In the genomic region with DNA sequence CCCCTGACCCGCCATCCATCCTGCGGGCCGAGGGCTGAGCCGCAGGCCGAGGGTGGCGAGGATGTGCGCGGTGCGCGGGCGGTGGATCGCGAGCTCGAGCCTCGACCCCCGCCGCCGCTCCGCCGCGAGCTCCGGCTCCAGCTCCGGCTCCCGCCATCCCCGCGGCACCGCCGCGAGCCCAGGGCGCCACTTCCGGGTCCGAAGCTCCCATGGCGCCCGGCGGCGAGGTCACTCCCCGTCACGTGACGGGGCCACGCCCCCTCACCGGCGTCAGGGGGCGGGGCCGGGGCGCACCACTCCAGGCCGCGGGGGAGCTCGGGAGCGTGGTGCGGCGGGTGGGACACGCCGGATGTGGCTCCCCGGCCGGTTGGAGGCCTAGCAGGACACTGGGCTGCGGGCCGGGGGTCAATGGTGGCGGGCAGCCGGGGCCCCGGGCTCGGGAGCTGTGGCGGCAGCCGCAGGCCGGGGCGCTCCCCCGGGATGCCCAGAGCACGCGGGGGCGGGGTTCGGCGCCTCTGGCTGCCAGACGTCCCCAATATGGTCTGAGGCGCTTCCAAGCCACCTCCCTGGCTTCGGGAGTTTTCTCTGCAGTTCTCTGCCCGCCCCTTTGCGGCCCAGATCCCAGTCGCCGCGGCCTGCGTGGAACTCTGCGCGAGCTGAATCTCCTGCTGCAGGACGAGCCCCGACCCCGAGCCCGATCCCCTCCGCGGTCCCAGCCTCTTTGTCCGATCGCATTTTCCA, we compare ENCODE assay signal across 8 cellular contexts. TPM values are rescaled to one million over a fixed set of nuclear protein-coding genes. Genes with fewer than 3 reads are reported as not detected.
DNase-seq lines count a peak whose midpoint lies in the region; ATAC-seq and TF ChIP-seq lines count a peak whose summit lies in the region.

MTCH1 (minus strand) TSS at position 234 of the 741 bp plus-strand sequence; CDS start at position 211, 23 bp downstream.

- H2AFZ ChIP-seq in Loucy (ENCODE audit: low read length) = peak within 1 kb of the TSS; percentile 74
- H2AFZ ChIP-seq in neuronal stem cell (ENCODE audit: low read length) = peak within 1 kb of the TSS; percentile 98

- H3K4me3 ChIP-seq in H7 (ENCODE audit: insufficient read depth, low read depth, low read length) (peak within 1 kb of the TSS; percentile 96), Loucy (ENCODE audit: low read length, poor library complexity, severe bottlenecking) (peak within 1 kb of the TSS; percentile 83), SJCRH30 (peak within 1 kb of the TSS; percentile 100), neuronal stem cell (ENCODE audit: low read length in 2 of 2) (peak within 1 kb of the TSS; percentile 98), subcutaneous abdominal adipose tissue (ENCODE audit: low read depth in 1 of 5, low read length in 5 of 5) (peak within 1 kb of the TSS; percentile 87 to 95 (median 94))

- peak within 1 kb of the TSS; percentile 88 for H3K9ac ChIP-seq in Loucy (ENCODE audit: low read depth, low read length, poor library complexity, severe bottlenecking)
- H3K9ac ChIP-seq in neuronal stem cell (ENCODE audit: low read depth, low read length, poor library complexity) = peak within 1 kb of the TSS; percentile 99
- peak within 1 kb of the TSS; percentile 84 to 97 (median 91) for H3K9ac ChIP-seq in subcutaneous abdominal adipose tissue (ENCODE audit: low read length in 5 of 5)

- no peak within 1 kb of the TSS for H2BK120ac ChIP-seq in neuronal stem cell (ENCODE audit: low read depth, low read length)

- DNase-seq in GDM1 (lab: John Stamatoyannopoulos, UW) (peak; percentile 86), H7 (peak; percentile 99), SJCRH30 (peak; percentile 84 to 90), foreskin keratinocyte (peak; percentile 36 to 64), neuronal stem cell (ENCODE audit: low spot score) (peak; percentile 91)
- DNase-seq in activated gamma-delta T cell treated with anti-CD3 and anti-CD28 coated beads, Interleukin-2, amount 50 U/mL, for 16 hours (ENCODE audit: low read depth) = peak; percentile 82

- peak within 1 kb of the TSS; percentile 12 for H2BK15ac ChIP-seq in neuronal stem cell (ENCODE audit: low read length)

- no peak within 1 kb of the TSS for H3K4ac ChIP-seq in neuronal stem cell (ENCODE audit: low read length)

- peaks cover 46% of the 10 kb centered on the region for H4K20me1 ChIP-seq in Loucy (ENCODE audit: insufficient read depth, low read length, poor library complexity, severe bottlenecking)

- H3K27ac ChIP-seq in SJCRH30 (peak within 1 kb of the TSS; percentile 91), foreskin keratinocyte (peak within 1 kb of the TSS; percentile 78), neuronal stem cell (replicated peaks; ENCODE audit: low read length) (peak within 1 kb of the TSS; percentile 61), subcutaneous abdominal adipose tissue (ENCODE audit: low read depth, low read length) (peak within 1 kb of the TSS; percentile 98)

- peak within 1 kb of the TSS; percentile 100 for H3K4me2 ChIP-seq in Loucy (ENCODE audit: low read depth, low read length, poor library complexity, severe bottlenecking)
- H3K4me2 ChIP-seq in neuronal stem cell (ENCODE audit: insufficient read depth, low read length, poor library complexity, severe bottlenecking) = peak within 1 kb of the TSS; percentile 95

- H3K79me1 ChIP-seq in neuronal stem cell (ENCODE audit: low read depth, low read length) = peaks cover 6% of the 10 kb centered on the region

- H4K91ac ChIP-seq in neuronal stem cell (ENCODE audit: low read depth, low read length, poor library complexity) = no peak within 1 kb of the TSS

- no peak within 1 kb of the TSS for H2BK12ac ChIP-seq in neuronal stem cell (ENCODE audit: low read length)

- H2AK5ac ChIP-seq in neuronal stem cell (ENCODE audit: low read depth, low read length) = peak within 1 kb of the TSS; percentile 42

- peak within 1 kb of the TSS; percentile 93 for H2BK5ac ChIP-seq in neuronal stem cell (ENCODE audit: low read length)

- no peaks in the 10 kb centered on the region for H3F3A ChIP-seq in Loucy (ENCODE audit: low read depth)

- peak within 1 kb of the TSS; percentile 97 for H3K18ac ChIP-seq in neuronal stem cell (ENCODE audit: low read length)

- peak within 1 kb of the TSS; percentile 90 for H3K23ac ChIP-seq in neuronal stem cell (ENCODE audit: low read depth, low read length, poor library complexity)

- ATAC-seq in foreskin keratinocyte = peak; percentile 80

- H3K9me3 ChIP-seq in Loucy (ENCODE audit: insufficient read depth, low read depth, low read length) (no peaks in the 10 kb centered on the region), SJCRH30 (replicated peaks) (no peaks in the 10 kb centered on the region), neuronal stem cell (replicated peaks in 1 of 2; ENCODE audit: control insufficient read depth in 2 of 2, insufficient read depth in 1 of 2, low read depth in 1 of 2, low read length in 2 of 2) (no peaks in the 10 kb centered on the region), subcutaneous abdominal adipose tissue (ENCODE audit: control insufficient read depth in 5 of 5, low read length in 5 of 5) (no peaks in the 10 kb centered on the region)

- no peak within 1 kb of the TSS for H4K8ac ChIP-seq in neuronal stem cell (ENCODE audit: low read depth, low read length)

- no peaks in the 10 kb centered on the region for H3K9me2 ChIP-seq in Loucy (replicated peaks; ENCODE audit: low read depth, low read length)

- H3K36me3 ChIP-seq in H7 (replicated peaks; ENCODE audit: control insufficient read depth, insufficient read depth, low read length) (no peaks in the 10 kb centered on the region), Loucy (ENCODE audit: insufficient read depth, low read length) (no peaks in the 10 kb centered on the region), SJCRH30 (no peaks in the 10 kb centered on the region), neuronal stem cell (replicated peaks in 1 of 2; ENCODE audit: control insufficient read depth in 2 of 2, insufficient read depth in 2 of 2, low read length in 2 of 2) (peaks cover 0 to 25% of the 10 kb centered on the region in 2 donors), subcutaneous abdominal adipose tissue (ENCODE audit: control insufficient read depth in 5 of 5, insufficient read depth in 5 of 5, low read length in 5 of 5) (peaks cover 0 to 7% (median 3%) of the 10 kb centered on the region in 5 donors)

- H3K27me3 ChIP-seq in H7 (ENCODE audit: control insufficient read depth, insufficient read depth, low read length) (no peaks in the 10 kb centered on the region), Loucy (ENCODE audit: insufficient read depth, low read length, poor library complexity, severe bottlenecking) (peaks cover 3% of the 10 kb centered on the region), SJCRH30 (no peaks in the 10 kb centered on the region), foreskin keratinocyte (peaks cover 9% of the 10 kb centered on the region), neuronal stem cell (ENCODE audit: control insufficient read depth in 3 of 3, insufficient read depth in 3 of 3, low read depth in 1 of 3, low read length in 3 of 3) (no peaks in the 10 kb centered on the region), subcutaneous abdominal adipose tissue (ENCODE audit: control insufficient read depth in 5 of 5, insufficient read depth in 4 of 5, low read length in 5 of 5) (peaks cover 0 to 3% (median 0%) of the 10 kb centered on the region in 5 donors)

- peak within 1 kb of the TSS; percentile 78 for H3K14ac ChIP-seq in neuronal stem cell (ENCODE audit: low read length)

- H3K79me2 ChIP-seq in Loucy (ENCODE audit: insufficient read depth, low read length) = peaks cover 58% of the 10 kb centered on the region

- no peak for TF ChIP-seq CTCF in Loucy (conservative IDR thresholded peaks at IDR 0.05; ENCODE audit: low read length)
- TF ChIP-seq CTCF in foreskin keratinocyte (conservative IDR thresholded peaks at IDR 0.05) = peak; percentile 7

- no CpG with 5 or more reads among the region's 90 CpGs for WGBS in neuronal stem cell (ENCODE audit: extremely low coverage in 2 of 2, insufficient read length in 2 of 2, insufficient replicate concordance in 1 of 2), 2 donors

- peaks cover 37% of the 10 kb centered on the region for H3K4me1 ChIP-seq in Loucy (ENCODE audit: insufficient read depth, low read length, poor library complexity, severe bottlenecking)
- H3K4me1 ChIP-seq in SJCRH30 = peaks cover 5% of the 10 kb centered on the region; the same call in 1 of the 2 replicates
- peaks cover 8% of the 10 kb centered on the region for H3K4me1 ChIP-seq in foreskin keratinocyte
- H3K4me1 ChIP-seq in neuronal stem cell (ENCODE audit: control insufficient read depth in 2 of 2, insufficient read depth in 1 of 2, low read depth in 1 of 2, low read length in 2 of 2) = peaks cover 8 to 15% of the 10 kb centered on the region in 2 donors
- H3K4me1 ChIP-seq in subcutaneous abdominal adipose tissue (ENCODE audit: control insufficient read depth in 5 of 5, insufficient read depth in 5 of 5, low read length in 5 of 5) = peaks cover 5 to 46% (median 43%) of the 10 kb centered on the region in 5 donors

RNA-seq across cellular contexts. Expression of gene MTCH1, which starts in this region (rescaled TPM):
- 286 and 299 TPM in 2 replicates for total RNA-seq in H7 (2014; rRNA removed; shearing (Covaris generic))
- total RNA-seq in SJCRH30 (2014; rRNA removed; shearing (Covaris generic)) = 169 and 173 TPM in 2 replicates
- total RNA-seq in foreskin keratinocyte = 149 and 162 TPM in 2 replicates
- 143 and 150 TPM in 2 replicates for polyA plus RNA-seq in foreskin keratinocyte
- 125 TPM for polyA plus RNA-seq in neuronal stem cell (2013, experiment 1 of 2)
- 118 TPM for polyA plus RNA-seq in neuronal stem cell (2013, experiment 2 of 2)

Comparison
In these comparisons a context has a peak if more than half of its experiments do, and no peak if none do; other contexts are left out.
1. Peak in every context shown above with its lines: DNase-seq, ATAC-seq, H3K4me3 ChIP-seq and H3K27ac ChIP-seq.